ENCODE assay signal across 28 cellular contexts in genomic region chr19:38528213-38528755, GRCh38.
A peak's percentile ranks its signal among the peaks of the same experiment; 100 is the strongest.
DNase-seq lines count a peak whose midpoint lies in the region; FAIRE-seq and TF ChIP-seq lines count a peak whose summit lies in the region.
"Had no signal": no experiment of that assay in that cellular context is flagged by ENCODE, and none has a peak within 500 bp of the region (broad histone marks: within the 10 kb centered on the region; RNA-seq: fewer than 3 reads in every experiment).

No MANE protein-coding gene starts in this region.

- H3K4me1 ChIP-seq in OCI-LY7 (ENCODE audit: insufficient read depth, low read length, poor library complexity, severe bottlenecking) (no peaks in the 10 kb centered on the region), H1 (replicated peaks in 1 of 4; ENCODE audit: control insufficient read depth in 3 of 4, insufficient read depth in 4 of 4, low read length in 3 of 4) (no peaks in the 10 kb centered on the region)
- H3K4me1 ChIP-seq: Peyer's patch, SJSA1, tibial artery had no signal

- H3K27me3 ChIP-seq in H1 (replicated peaks in 1 of 4; ENCODE audit: control insufficient read depth in 3 of 4, extremely low read depth in 1 of 4, insufficient read depth in 3 of 4, low read length in 3 of 4) = no peaks in the 10 kb centered on the region
- H3K27me3 ChIP-seq: Peyer's patch had no signal

- H3K27ac ChIP-seq in 22Rv1 = no peak overlapping the region
- H3K27ac ChIP-seq in OCI-LY7 (ENCODE audit: low read depth, low read length, poor library complexity, severe bottlenecking) = no peak overlapping the region
- no peak overlapping the region for H3K27ac ChIP-seq in H1 (ENCODE audit: low read depth, low read length)
- H3K27ac ChIP-seq: GM23248, Peyer's patch, SJSA1, tibial artery had no signal

- H2BK5ac ChIP-seq in H1 (ENCODE audit: low read depth, low read length) = peak overlapping the region; percentile 21; the same call in 1 of the 2 replicates

- TF ChIP-seq EP300 in H1 (IDR thresholded peaks at IDR 0.05; ENCODE audit: borderline replicate concordance in 1 of 2, low read depth in 2 of 2, low read length in 2 of 2) = no peak

- H4K91ac ChIP-seq in H1 (replicated peaks; ENCODE audit: insufficient read length, low read length) = no peak overlapping the region

- CTCF ChIA-PET in OCI-LY7 (lab: Charles Lee; ENCODE audit: unreplicated experiment) (no interaction called here), H1 (lab: Charles Lee; ENCODE audit: partially characterized antibody) (no interaction called here)

- no peaks in the 10 kb centered on the region for H4K20me1 ChIP-seq in OCI-LY7 (ENCODE audit: insufficient read depth, low read length)
- peaks cover 0 to 2% of the 10 kb centered on the region in 2 experiments for H4K20me1 ChIP-seq in H1 (replicated peaks in 1 of 2; ENCODE audit: control insufficient read depth in 1 of 2, insufficient read depth in 2 of 2, low read length in 2 of 2)

- no peak overlapping the region for H3K14ac ChIP-seq in H1 (ENCODE audit: insufficient read length)

- BruUV-seq in OCI-LY7 (replicated peaks; lab: Mats Ljungman, UMichigan) = no TSS peak

- H3K79me2 ChIP-seq in OCI-LY7 (ENCODE audit: insufficient read depth, low read depth, low read length) (no peaks in the 10 kb centered on the region), H1 (ENCODE audit: control insufficient read depth in 1 of 2, insufficient read depth in 2 of 2, low read length in 2 of 2) (no peaks in the 10 kb centered on the region)

- H4K5ac ChIP-seq in H1 (ENCODE audit: insufficient read length, low read depth, low read length) = no peak overlapping the region

- H2BK120ac ChIP-seq in H1 (replicated peaks; ENCODE audit: low read depth, low read length) = no peak overlapping the region

- 0 out of 2 replicates have a peak overlapping the region, but pooled peaks have one; percentile 27 for H2BK12ac ChIP-seq in H1 (ENCODE audit: low read depth, low read length)

- H3K9me2 ChIP-seq in OCI-LY7 (ENCODE audit: insufficient read depth, low read length) = no peaks in the 10 kb centered on the region

- no peak overlapping the region for H2BK20ac ChIP-seq in H1 (ENCODE audit: low read length)

- H3K79me1 ChIP-seq in H1 (ENCODE audit: low read depth, low read length) = no peaks in the 10 kb centered on the region

- no peak overlapping the region for H3K56ac ChIP-seq in H1 (replicated peaks; ENCODE audit: insufficient read length, low read depth, low read length)

- no peaks in the 10 kb centered on the region for H3K36me3 ChIP-seq in OCI-LY7 (ENCODE audit: insufficient read depth, low read length)
- peaks cover 0 to 5% (median 0%) of the 10 kb centered on the region in 4 experiments; a peak in 2 of 8 replicates for H3K36me3 ChIP-seq in H1 (ENCODE audit: control insufficient read depth in 2 of 4, insufficient read depth in 4 of 4, low read length in 3 of 4)
- H3K36me3 ChIP-seq: Peyer's patch, SJSA1, tibial artery had no signal

- POLR2A ChIA-PET in OCI-LY7 (lab: Charles Lee) (no interaction called here), H1 (lab: Charles Lee; ENCODE audit: partially characterized antibody) (interaction anchor here (1.2 kb wide), 1 partner anchor 17 kb away, joined by 3 read pairs; no protein-coding TSS in a partner anchor)

- WGBS in H1 (ENCODE audit: extremely low coverage in 1 of 2, insufficient coverage in 1 of 2, insufficient read length in 1 of 2, insufficient replicate concordance in 2 of 2, low coverage in 1 of 2, low lambda C conversion rate in 2 of 2, missing lambda C conversion rate in 1 of 2), 2 experiments = 96% methylated on average over 24 of the region's 24 CpGs; no CpG with 5 or more reads in 1 of the 2 experiments

- H2AFZ ChIP-seq in OCI-LY7 (ENCODE audit: low read length) (peak overlapping the region; percentile 21; the same call in 1 of the 2 replicates), H1 (ENCODE audit: low read length) (no peak overlapping the region)
- H2AFZ ChIP-seq: GM23248 had no signal

- no peak overlapping the region for H3K9ac ChIP-seq in H1 (replicated peaks in 1 of 4; ENCODE audit: extremely low read depth in 1 of 4, low read depth in 3 of 4, low read length in 3 of 4)
- H3K9ac ChIP-seq: GM23248 had no signal

- no peak overlapping the region for H3K23ac ChIP-seq in H1 (ENCODE audit: insufficient read length)

- H3K18ac ChIP-seq in H1 (ENCODE audit: extremely low read depth, low read length) = no peak overlapping the region; the same call in 1 of the 2 replicates

- H3K9me3 ChIP-seq in OCI-LY7 (ENCODE audit: low read length) (no peaks in the 10 kb centered on the region), H1 (ENCODE audit: insufficient read depth in 2 of 2, low read depth in 1 of 2, low read length in 1 of 2) (no peaks in the 10 kb centered on the region)
- H3K9me3 ChIP-seq: Peyer's patch, SJSA1, tibial artery had no signal

- no peak for TF ChIP-seq RAD21 in H1 (IDR thresholded peaks at IDR 0.05 in 1 of 2, conservative IDR thresholded peaks at IDR 0.05 in 1 of 2; ENCODE audit: low read depth in 2 of 2, low read length in 2 of 2)

- H2AK5ac ChIP-seq in H1 (ENCODE audit: low read depth, low read length) = no peak overlapping the region

- peaks cover 4% of the 10 kb centered on the region; the same call in 1 of the 2 replicates for H3K23me2 ChIP-seq in H1 (ENCODE audit: low read depth, low read length)

- no peak overlapping the region for H2BK15ac ChIP-seq in H1 (ENCODE audit: low read length)

- FAIRE-seq in H1 (lab: Jason Lieb, UNC) = no peak

- no peak overlapping the region for H3K4me3 ChIP-seq in OCI-LY7 (ENCODE audit: low read depth, low read length, poor library complexity, severe bottlenecking)
- H3K4me3 ChIP-seq in H1 (ENCODE audit: extremely low read depth in 1 of 4, insufficient read depth in 2 of 4, low read depth in 3 of 4, low read length in 4 of 4) = no peak overlapping the region
- H3K4me3 ChIP-seq: GM23248, lung, Peyer's patch, SJSA1, smooth muscle cell, tibial artery had no signal

- DNase-seq in DMS 273 (lab: John Stamatoyannopoulos, UW; ENCODE audit: unreplicated experiment) (peak; percentile 26), DMS 273 treated with DMSO at 0.1 percent for 48 hours (lab: John Stamatoyannopoulos, UW) (no peak), OCI-LY7 (ENCODE audit: low spot score) (no peak), H1 (ENCODE audit: low read depth in 1 of 2, low spot score in 2 of 2) (no peak), RKO (ENCODE audit: low spot score) (no peak), mesenteric fat pad (ENCODE audit: low spot score) (no peak)
- no peak for DNase-seq in stimulated activated CD4-positive, alpha-beta T cell treated with anti-CD3 and anti-CD28 coated beads, Interleukin-4, amount 100 ng/mL, for 1 hour
- DNase-seq: 8988T; activated gamma-delta T cell; AML-193; amygdala; caudate nucleus; dermis blood vessel endothelial cell; EL; glutamatergic neuron; GM23248; NCI-H1417 treated with DMSO at 0.1 percent for 48 hours; NCI-H748 treated with DMSO at 0.1 percent for 48 hours; nucleus accumbens; Peyer's patch; stimulated activated CD4-positive, alpha-beta T cell treated with anti-CD3 and anti-CD28 coated beads, Interleukin-2, amount 100 ng/mL, for 48 hours; stimulated activated naive CD4-positive, alpha-beta T cell treated with Interleukin-2 at 50 U/mL for 16 hours; T-helper 1 cell; tibial artery had no signal

- TF ChIP-seq CTCF in 22Rv1 (IDR thresholded peaks at IDR 0.05) (peak; percentile 19; the same call in 1 of the 2 replicates), OCI-LY7 (conservative IDR thresholded peaks at IDR 0.05; ENCODE audit: low read length) (no peak), H1 (IDR thresholded peaks at IDR 0.05; ENCODE audit: control extremely low read depth in 1 of 3, insufficient read depth in 1 of 3, low read depth in 1 of 3, low read length in 3 of 3) (no peak)

- TF ChIP-seq POLR2A in H1 (IDR thresholded peaks at IDR 0.05; ENCODE audit: control extremely low read depth in 1 of 2, low read depth in 2 of 2, low read length in 2 of 2) = no peak

- H4K8ac ChIP-seq in H1 (ENCODE audit: extremely low read depth, insufficient read depth, low read length) = no peak overlapping the region

- peak overlapping the region; percentile 45 for H3K4me2 ChIP-seq in OCI-LY7 (ENCODE audit: low read length)
- no peak overlapping the region for H3K4me2 ChIP-seq in H1 (ENCODE audit: insufficient read depth in 1 of 2, low read depth in 2 of 2, low read length in 2 of 2)
- H3K4me2 ChIP-seq: smooth muscle cell had no signal

- no peak overlapping the region for H3K4ac ChIP-seq in H1 (replicated peaks; ENCODE audit: insufficient read length, low read depth, low read length)

- intact Hi-C loops in OCI-LY7 (cut with micrococcal nuclease; ENCODE audit: unreplicated experiment) = no loop called here

TF ChIP-seq in H1, 55 proteins besides CTCF, POLR2A, EP300 and RAD21 (continues in another document):
- TF ChIP-seq TAF1 (IDR thresholded peaks at IDR 0.05; ENCODE audit: low read depth, low read length) (no peak), YY1 (IDR thresholded peaks at IDR 0.05; ENCODE audit: low read depth, low read length) (no peak), SP1 (IDR thresholded peaks at IDR 0.05; ENCODE audit: low read depth, low read length) (no peak), USF2 (IDR thresholded peaks at IDR 0.05; ENCODE audit: low read length) (no peak), SUZ12 (IDR thresholded peaks at IDR 0.05; ENCODE audit: low read length) (no peak), CHD1 (IDR thresholded peaks at IDR 0.05; ENCODE audit: low read depth, low read length) (no peak), FOSL1 (IDR thresholded peaks at IDR 0.05; ENCODE audit: insufficient read depth, low read depth, low read length) (no peak), CBX5 (IDR thresholded peaks at IDR 0.05; ENCODE audit: low read depth, low read length) (no peak), TCF12 (IDR thresholded peaks at IDR 0.05; ENCODE audit: low read depth, low read length) (no peak), BRCA1 (IDR thresholded peaks at IDR 0.05; ENCODE audit: low read depth, low read length) (no peak), TBP (IDR thresholded peaks at IDR 0.05; ENCODE audit: low read depth, low read length) (no peak), GTF2F1 (IDR thresholded peaks at IDR 0.05; ENCODE audit: borderline replicate concordance, low read depth, low read length) (no peak), ATF3 (IDR thresholded peaks at IDR 0.05; ENCODE audit: insufficient read depth, low read depth, low read length) (no peak), TAF7 (optimal IDR thresholded peaks at IDR 0.05; ENCODE audit: borderline replicate concordance, low read depth, low read length) (no peak)
